8 cellular contexts compared by ENCODE assay signal in genomic region chr11:113314389-113315301, GRCh38. TPM values are rescaled to one million over a fixed set of nuclear protein-coding genes. Genes with fewer than 3 reads are reported as not detected.
DNase-seq lines count a peak whose midpoint lies in the region; ATAC-seq and TF ChIP-seq lines count a peak whose summit lies in the region.

Gene TTC12 (plus strand): TSS chr11:113314583. CDS start chr11:113316258, 1,675 bp downstream.

- H3K27me3 Mint-ChIP-seq in endothelial cell (ENCODE audit: unreplicated experiment): peaks cover 7% of the 10 kb centered on the region

- peaks cover 8% of the 10 kb centered on the region for H3K4me1 Mint-ChIP-seq in endothelial cell (ENCODE audit: unreplicated experiment)

- peak; percentile 97 for ATAC-seq in HG03439 (IDR thresholded peaks at IDR 0.05; ENCODE audit: unreplicated experiment)

- no peak for TF ChIP-seq CTCF in endothelial cell (IDR thresholded peaks at IDR 0.05; ENCODE audit: unreplicated experiment)

- DNase-seq in AML-193 (lab: John Stamatoyannopoulos, UW): peak; percentile 53
- DNase-seq in NK-92 treated with Interleukin-12 subunit alpha and Interleukin-12 subunit beta, amount 100 ng/mL, for 24 hours (lab: John Stamatoyannopoulos, UW): peak; percentile 65
- peak; percentile 75 for DNase-seq in activated CD8-positive, alpha-beta memory T cell treated with anti-CD3 and anti-CD28 coated beads, Interleukin-2, amount 50 U/mL, for 24 hours (ENCODE audit: extremely low read depth)
- peak; percentile 97 for DNase-seq in endothelial cell (ENCODE audit: low spot score)
- peak; percentile 94 for DNase-seq in midbrain (lab: John Stamatoyannopoulos, UW)
- DNase-seq in stimulated activated CD8-positive, alpha-beta memory T cell treated with anti-CD3 and anti-CD28 coated beads, Interleukin-15, amount 100 ng/mL, for 4 hours (ENCODE audit: low read depth in 2 of 2): peak; percentile 69 to 81

- H3K27ac Mint-ChIP-seq in endothelial cell (ENCODE audit: unreplicated experiment): peak within 1 kb of the TSS; percentile 89

- H3K4me3 Mint-ChIP-seq in endothelial cell (ENCODE audit: unreplicated experiment): peak within 1 kb of the TSS; percentile 89

- TF ChIP-seq POLR2A in GM19193 (IDR thresholded peaks at IDR 0.05; ENCODE audit: extremely low read depth, insufficient read depth, insufficient read length): peak; percentile 86

- H3K36me3 Mint-ChIP-seq in endothelial cell (ENCODE audit: low read depth, unreplicated experiment): peaks cover 3% of the 10 kb centered on the region

- no peaks in the 10 kb centered on the region for H3K9me3 Mint-ChIP-seq in endothelial cell (ENCODE audit: unreplicated experiment)

RNA-seq across cellular contexts. Expression of gene TTC12, which starts in this region (rescaled TPM):
- 11.1 TPM for total RNA-seq in endothelial cell (ENCODE audit: unreplicated experiment)

Comparison
In these comparisons a context has a peak if more than half of its experiments do, and no peak if none do; other contexts are left out.
1. Peak in every context shown above with its lines: DNase-seq and ATAC-seq.